ENCODE assay signal across 23 cellular contexts in the genomic region with DNA sequence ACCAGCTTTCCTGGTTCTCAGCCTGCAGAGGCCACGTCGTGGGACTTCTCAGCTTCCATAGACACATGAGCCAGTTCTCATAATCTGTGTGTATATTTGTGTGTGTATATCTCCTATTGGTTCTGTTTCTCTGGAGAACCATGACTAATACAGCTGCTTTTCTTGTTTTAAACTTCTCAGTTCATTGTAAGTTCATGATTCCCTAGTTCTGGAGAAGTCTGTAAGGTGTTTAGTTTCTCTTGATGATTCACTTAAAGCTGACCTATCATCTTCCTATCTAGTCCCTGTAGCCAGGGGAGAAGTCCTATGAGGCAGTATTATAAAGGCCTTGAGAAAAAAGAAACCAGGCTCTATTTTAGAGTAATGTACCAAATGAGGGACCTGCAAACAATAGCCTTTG.
DNase-seq lines count a peak whose midpoint lies in the region; ATAC-seq and TF ChIP-seq lines count a peak whose summit lies in the region.
"Had no signal": no experiment of that assay in that cellular context is flagged by ENCODE, and none has a peak within 500 bp of the region (broad histone marks: within the 10 kb centered on the region; RNA-seq: fewer than 3 reads in every experiment).

No MANE protein-coding gene starts in this region.

- in situ Hi-C loops in Caki2 (cut with HindIII; ENCODE audit: low pct_unique_long_range_greater_than_20kb, low sequenced_read_pairs): no loop called here

- H3K4me1 Mint-ChIP-seq in osteocyte (ENCODE audit: unreplicated experiment): no peaks in the 10 kb centered on the region

- H3K4me3 ChIP-seq in mesenchymal stem cell (ENCODE audit: insufficient read depth in 1 of 2, low read depth in 1 of 2, low read length in 2 of 2): no peak overlapping the region

- TF ChIP-seq CTCF in RWPE1 (conservative IDR thresholded peaks at IDR 0.05; ENCODE audit: low read depth) (no peak), osteocyte (IDR thresholded peaks at IDR 0.05) (no peak)

- POLR2A ChIA-PET in RWPE1 (lab: Yijun Ruan, JAX; ENCODE audit: low non-redundant PET): no interaction called here

- H3K36me3 Mint-ChIP-seq in osteocyte (ENCODE audit: unreplicated experiment): no peaks in the 10 kb centered on the region

- no peak overlapping the region for H2BK12ac ChIP-seq in mesenchymal stem cell (ENCODE audit: low read length in 2 of 2)

- H3K4ac ChIP-seq in mesenchymal stem cell (ENCODE audit: low read depth in 1 of 2, low read length in 2 of 2): no peak overlapping the region

- H4K91ac ChIP-seq in mesenchymal stem cell (ENCODE audit: low read length): no peak overlapping the region

- peaks cover 4% of the 10 kb centered on the region for H3K27me3 Mint-ChIP-seq in osteocyte (ENCODE audit: unreplicated experiment)

- ATAC-seq in esophagus mucosa (peak; percentile 79), HG02588 (IDR thresholded peaks at IDR 0.05; ENCODE audit: unreplicated experiment) (no peak), GM19467 (IDR thresholded peaks at IDR 0.05; ENCODE audit: unreplicated experiment) (no peak)
- ATAC-seq: HepG2 had no signal

- H3K9ac ChIP-seq in mesenchymal stem cell (ENCODE audit: low read length): no peak overlapping the region

- H2BK120ac ChIP-seq in mesenchymal stem cell (ENCODE audit: low read depth, low read length): no peak overlapping the region

- peak overlapping the region; percentile 99 for H2AK5ac ChIP-seq in mesenchymal stem cell (ENCODE audit: low read length, severe bottlenecking)

- H3K79me1 ChIP-seq in mesenchymal stem cell (replicated peaks; ENCODE audit: low read length, poor library complexity, severe bottlenecking): peaks cover 7% of the 10 kb centered on the region

- CTCF ChIA-PET in RWPE1 (lab: Yijun Ruan, JAX): no interaction called here

- no peak overlapping the region for H3K4me2 ChIP-seq in mesenchymal stem cell (ENCODE audit: low read length, poor library complexity, severe bottlenecking)

- no peaks in the 10 kb centered on the region for H3K36me3 ChIP-seq in mesenchymal stem cell (ENCODE audit: control insufficient read depth in 1 of 2, insufficient read depth in 2 of 2, low read depth in 1 of 2, low read length in 2 of 2)
- H3K36me3 ChIP-seq: BE2C had no signal

- H4K8ac ChIP-seq in mesenchymal stem cell (ENCODE audit: low read length): no peak overlapping the region

- WGBS in mesenchymal stem cell: no CpG with 5 or more reads among the region's 2 CpGs

- no peak overlapping the region for H3K14ac ChIP-seq in mesenchymal stem cell (ENCODE audit: low read length in 2 of 2)

- H2BK15ac ChIP-seq in mesenchymal stem cell (ENCODE audit: low read depth, poor library complexity, severe bottlenecking): no peak overlapping the region

- no peak overlapping the region for H3K27ac ChIP-seq in RWPE1
- H3K27ac ChIP-seq in mesenchymal stem cell (ENCODE audit: low read length, poor library complexity, severe bottlenecking): peak overlapping the region; percentile 43

- H3K27ac Mint-ChIP-seq in osteocyte (ENCODE audit: unreplicated experiment): no peak overlapping the region

- DNase-seq in Caki2 (ENCODE audit: low read depth) (peak; percentile 41), RWPE1 (ENCODE audit: low spot score) (peak; percentile 54), mesenchymal stem cell (no peak), osteocyte (ENCODE audit: extremely low spot score, unreplicated experiment) (no peak)
- DNase-seq in activated naive CD4-positive, alpha-beta T cell (lab: John Stamatoyannopoulos, UW): no peak
- DNase-seq: 8988T, ACHN, BE2C, DMS153, DND-41, Karpas-422, NCI-H1092, NCI-H1417 treated with DMSO at 0.1 percent for 48 hours, NCI-H1694 treated with DMSO at 0.1 percent for 48 hours, NCI-H2081, NCI-H226, NCI-H510A, NCI-H69, SHP77 had no signal

- peaks cover 0 to 15% of the 10 kb centered on the region in 2 experiments for H3K27me3 ChIP-seq in mesenchymal stem cell (ENCODE audit: control insufficient read depth in 1 of 2, insufficient read depth in 1 of 2, low read length in 2 of 2)
- H3K27me3 ChIP-seq: BE2C had no signal

- no peak overlapping the region for H3K23ac ChIP-seq in mesenchymal stem cell (ENCODE audit: low read length in 2 of 2)

- no peaks in the 10 kb centered on the region for H3K9me3 Mint-ChIP-seq in osteocyte (ENCODE audit: unreplicated experiment)

- H3K4me3 Mint-ChIP-seq in osteocyte (ENCODE audit: unreplicated experiment): no peak overlapping the region

- peaks cover 14% of the 10 kb centered on the region for H3K4me1 ChIP-seq in mesenchymal stem cell (ENCODE audit: control insufficient read depth, insufficient read depth, low read depth, low read length)
- H3K4me1 ChIP-seq: BE2C had no signal

- peaks cover 5% of the 10 kb centered on the region for H3K9me3 ChIP-seq in mesenchymal stem cell (ENCODE audit: control insufficient read depth, low read length)
- H3K9me3 ChIP-seq: BE2C had no signal

- no peak overlapping the region for H2AFZ ChIP-seq in mesenchymal stem cell (ENCODE audit: low read depth, low read length)

- peak overlapping the region; percentile 39 for H2BK5ac ChIP-seq in mesenchymal stem cell (ENCODE audit: low read depth, low read length, poor library complexity, severe bottlenecking)

- H3K18ac ChIP-seq in mesenchymal stem cell (ENCODE audit: low read depth in 1 of 2, low read length in 2 of 2): no peak overlapping the region

Comparison
In these comparisons a context has a peak if more than half of its experiments do, and no peak if none do; other contexts are left out.
1. DNase-seq: peak in Caki2 (single experiment) and RWPE1 (single experiment); none in mesenchymal stem cell (single experiment), activated naive CD4-positive, alpha-beta T cell (0 of 4) and osteocyte (single experiment).